1 cellular context compared by ENCODE assay signal in genomic region chr16:2830355-2830695, GRCh38.
TF ChIP-seq lines count a peak whose summit lies in the region.

No MANE protein-coding gene starts in this region.

TF ChIP-seq in GM12878, 131 proteins besides CTCF, POLR2A, EP300 and RAD21:
- TF ChIP-seq MXI1 (IDR thresholded peaks at IDR 0.05; ENCODE audit: low read depth, low read length) (no peak), KLF5 (IDR thresholded peaks at IDR 0.05; ENCODE audit: partially characterized antibody) (no peak), CHD1 (IDR thresholded peaks at IDR 0.05; ENCODE audit: low read depth, low read length) (no peak), NR2C2 (IDR thresholded peaks at IDR 0.05; ENCODE audit: borderline replicate concordance, control insufficient read depth, insufficient read length, low read depth) (no peak), PKNOX1 (IDR thresholded peaks at IDR 0.05) (no peak), SRF (IDR thresholded peaks at IDR 0.05; ENCODE audit: low read depth in 2 of 2, low read length in 2 of 2) (no peak), CEBPZ (IDR thresholded peaks at IDR 0.05; ENCODE audit: low read depth, low read length) (no peak), CEBPB (IDR thresholded peaks at IDR 0.05; ENCODE audit: borderline replicate concordance in 1 of 2, low read depth in 2 of 2, low read length in 2 of 2) (no peak), TBL1XR1 (IDR thresholded peaks at IDR 0.05; ENCODE audit: low read depth, low read length) (no peak), HCFC1 (IDR thresholded peaks at IDR 0.05; ENCODE audit: low read length) (no peak), SMAD1 (IDR thresholded peaks at IDR 0.05; ENCODE audit: low read depth, partially characterized antibody) (no peak), ZBTB11 (CRISPR knock-in tag; IDR thresholded peaks at IDR 0.05) (no peak), IRF5 (IDR thresholded peaks at IDR 0.05; ENCODE audit: borderline replicate concordance) (no peak)
TF ChIP-seq in GM12878: peak in this region for 0.
